ENCODE assay signal across 8 cellular contexts in the genomic region with DNA sequence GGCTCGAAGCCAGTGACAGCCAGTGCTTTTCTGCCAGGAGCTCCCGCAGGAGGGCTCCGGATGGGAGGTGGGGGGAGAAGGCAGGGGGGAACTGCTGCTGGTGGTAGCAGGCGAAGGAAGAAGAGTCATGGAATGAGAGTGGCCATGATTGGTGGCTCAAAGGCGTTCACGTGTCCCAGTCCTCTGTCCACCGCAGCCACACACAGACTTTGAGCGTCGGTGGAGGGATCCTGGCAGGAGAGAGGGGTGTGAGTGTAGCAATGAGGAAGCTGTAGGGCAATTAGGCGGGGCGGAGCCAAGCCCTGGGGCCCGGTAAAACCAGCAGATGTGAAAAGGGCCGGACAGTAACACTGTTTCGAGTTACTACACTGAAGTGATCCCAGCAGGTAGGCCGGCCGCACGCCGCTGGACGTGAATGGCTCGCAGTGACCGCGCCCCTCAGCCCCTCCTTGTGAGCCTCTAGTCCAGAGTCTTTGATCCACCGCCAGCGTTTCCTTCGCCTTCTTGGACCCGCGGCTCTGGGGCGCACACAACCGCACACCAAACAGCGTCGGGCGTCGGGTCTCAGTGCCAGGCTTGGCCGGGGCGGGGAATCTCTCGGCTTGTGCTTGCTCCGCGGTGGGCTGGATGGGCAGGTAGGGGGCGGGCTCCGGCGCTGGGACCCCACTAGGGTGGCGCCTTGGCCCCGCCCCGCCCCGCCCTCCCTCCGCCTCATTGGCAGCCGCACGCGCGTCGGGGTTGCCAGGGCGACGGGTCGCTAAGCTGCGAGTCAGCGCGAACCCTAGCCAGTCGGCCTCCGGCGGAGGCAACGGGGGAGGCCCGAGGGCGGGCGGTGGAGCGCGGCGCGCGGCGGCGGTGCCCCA. TPM values are rescaled to one million over a fixed set of nuclear protein-coding genes. Genes with fewer than 3 reads are reported as not detected.
DNase-seq lines count a peak whose midpoint lies in the region; ATAC-seq and TF ChIP-seq lines count a peak whose summit lies in the region.

TSS of gene LRRC10B (plus strand) at position 788 of the 863 bp plus-strand sequence. CDS start 250 bp downstream, outside the sequence.

- TF ChIP-seq POLR2A in NB4 (IDR thresholded peaks at IDR 0.05; ENCODE audit: extremely low read depth, insufficient read length): no peak

- intact Hi-C loops in sciatic nerve (cut with DNase I): no loop called here

- H3F3A ChIP-seq in DOHH2 (ENCODE audit: control insufficient read depth, insufficient read depth): no peaks in the 10 kb centered on the region

- H3K36me3 Mint-ChIP-seq in glutamatergic neuron (ENCODE audit: unreplicated experiment): no peaks in the 10 kb centered on the region

- H3K4me1 ChIP-seq in DOHH2 (ENCODE audit: control insufficient read depth, low read length): peaks cover 2% of the 10 kb centered on the region; the same call in 1 of the 2 replicates

- no peaks in the 10 kb centered on the region for H3K9me2 ChIP-seq in DOHH2 (replicated peaks; ENCODE audit: control insufficient read depth, low read length)

- no peaks in the 10 kb centered on the region for H3K9me3 ChIP-seq in DOHH2 (ENCODE audit: control insufficient read depth, insufficient read depth, low read length)

- H3K27ac Mint-ChIP-seq in glutamatergic neuron (ENCODE audit: unreplicated experiment): no peak within 1 kb of the TSS

- H3K27ac ChIP-seq in DOHH2 (ENCODE audit: low read depth, low read length): no peak within 1 kb of the TSS

- H4K20me1 ChIP-seq in DOHH2 (ENCODE audit: control insufficient read depth, insufficient read depth, low read depth, low read length): no peaks in the 10 kb centered on the region

- peak within 1 kb of the TSS; percentile 76 for H3K4me3 Mint-ChIP-seq in glutamatergic neuron (ENCODE audit: unreplicated experiment)

- DNase-seq in NB4 (ENCODE audit: low read depth): peak; percentile 67
- DNase-seq in activated CD4-positive, alpha-beta T cell treated with anti-CD3 and anti-CD28 coated beads, Interleukin-2, amount 50 U/mL, for 48 hours: peak; percentile 40 to 54
- peak; percentile 82 for DNase-seq in glutamatergic neuron
- DNase-seq in sciatic nerve (ENCODE audit: low spot score): no peak
- no peak for DNase-seq in cerebellum (ENCODE audit: low spot score)

- H3K27me3 ChIP-seq in DOHH2 (ENCODE audit: control insufficient read depth, low read length): peaks cover 29% of the 10 kb centered on the region

- ATAC-seq in sciatic nerve (peak; percentile 27), GM19324 (IDR thresholded peaks at IDR 0.05; ENCODE audit: low FRiP score, unreplicated experiment) (no peak), GM21367 (IDR thresholded peaks at IDR 0.05; ENCODE audit: unreplicated experiment) (no peak)

- peaks cover 18% of the 10 kb centered on the region for H3K9me3 Mint-ChIP-seq in glutamatergic neuron (ENCODE audit: unreplicated experiment)

- H3K4me1 Mint-ChIP-seq in glutamatergic neuron (ENCODE audit: low read depth, unreplicated experiment): peaks cover 22% of the 10 kb centered on the region

- no peaks in the 10 kb centered on the region for H3K36me3 ChIP-seq in DOHH2 (ENCODE audit: control insufficient read depth, low read length)

- H3K4me2 ChIP-seq in DOHH2 (ENCODE audit: low read length): peak within 1 kb of the TSS; percentile 34

- H3K27me3 Mint-ChIP-seq in glutamatergic neuron (ENCODE audit: unreplicated experiment): peaks cover 10% of the 10 kb centered on the region

- 0 out of 2 replicates have a peak within 1 kb of the TSS, but pooled peaks have one; percentile 7 for H3K4me3 ChIP-seq in DOHH2 (ENCODE audit: low read length)
- H3K4me3 ChIP-seq in NB4 (ENCODE audit: low read depth, low read length): no peak within 1 kb of the TSS

- TF ChIP-seq CTCF in DOHH2 (IDR thresholded peaks at IDR 0.05; ENCODE audit: low read depth, low read length, poor library complexity, severe bottlenecking) (no peak), NB4 (IDR thresholded peaks at IDR 0.05; ENCODE audit: low read depth, low read length) (no peak), glutamatergic neuron (IDR thresholded peaks at IDR 0.05; ENCODE audit: partially characterized antibody, unreplicated experiment) (no peak)

- H3K79me2 ChIP-seq in DOHH2 (ENCODE audit: control insufficient read depth, low read length): no peaks in the 10 kb centered on the region

RNA-seq across cellular contexts. Expression of gene LRRC10B, which starts in this region (rescaled TPM):
- total RNA-seq in glutamatergic neuron (ENCODE audit: unreplicated experiment) (8.2 TPM), sciatic nerve (0.98 TPM), cerebellum (5.0 TPM)

Comparison
In these comparisons a context has a peak if more than half of its experiments do, and no peak if none do; other contexts are left out.
1. Peak in ATAC-seq in sciatic nerve; RNA of the gene not detected or under 1 TPM.
2. DNase-seq: peak in NB4 (single experiment), activated CD4-positive, alpha-beta T cell treated with anti-CD3 and anti-CD28 coated beads, Interleukin-2, amount 50 U/mL, for 48 hours (2 of 2) and glutamatergic neuron (single experiment); none in sciatic nerve (single experiment) and cerebellum (single experiment).